ENCODE assay signal across 32 cellular contexts in genomic region chr13:22102237-22102636, GRCh38.
"Had no signal": no experiment of that assay in that cellular context is flagged by ENCODE, and none has a peak within 500 bp of the region (broad histone marks: within the 10 kb centered on the region; RNA-seq: fewer than 3 reads in every experiment).

No MANE protein-coding gene starts in this region.

- H3K27me3 Mint-ChIP-seq: activated CD4-positive, alpha-beta T cell treated with anti-CD3 and anti-CD28 coated beads, Interleukin-2, amount 10 ng/mL, durations not matched to agents 24 days and 14 days; activated CD8-positive, alpha-beta T cell treated with anti-CD3 and anti-CD28 coated beads for 36 hours; activated naive CD4-positive, alpha-beta T cell treated with anti-CD3 and anti-CD28 coated beads, Interleukin-2, amount 50 U/mL, for 24 hours; activated naive CD8-positive, alpha-beta T cell treated with anti-CD3 and anti-CD28 coated beads, Interleukin-2, amount 10 ng/mL, durations not matched to agents 7 days and 5 days; activated T-helper 17 cell treated with anti-CD3 and anti-CD28 coated beads, Interleukin-2, amount 50 U/mL, for 72 hours had no signal

- H3K4me1 ChIP-seq: Peyer's patch had no signal

- H3K27me3 ChIP-seq: Peyer's patch, SJSA1 had no signal

- H3K4me3 ChIP-seq: Peyer's patch, SJSA1 had no signal

- H3K9me3 ChIP-seq: Peyer's patch, SJSA1, SK-N-SH had no signal

- ATAC-seq: activated CD8-positive, alpha-beta T cell treated with anti-CD3 and anti-CD28 coated beads for 36 hours; activated T-cell treated with anti-CD3 and anti-CD28 coated beads, Interleukin-2, amount 50 U/mL, for 72 hours; activated T-helper 17 cell treated with anti-CD3 and anti-CD28 coated beads, Interleukin-2, amount 50 U/mL, for 72 hours; PC-3 had no signal

- H3K4me3 Mint-ChIP-seq: activated CD4-positive, alpha-beta T cell treated with anti-CD3 and anti-CD28 coated beads, Interleukin-2, amount 10 ng/mL, durations not matched to agents 24 days and 14 days; activated CD8-positive, alpha-beta T cell treated with anti-CD3 and anti-CD28 coated beads for 36 hours; activated naive CD4-positive, alpha-beta T cell treated with anti-CD3 and anti-CD28 coated beads, Interleukin-2, amount 50 U/mL, for 24 hours; activated naive CD8-positive, alpha-beta T cell treated with anti-CD3 and anti-CD28 coated beads, Interleukin-2, amount 10 ng/mL, durations not matched to agents 7 days and 5 days; activated T-cell treated with anti-CD3 and anti-CD28 coated beads, Interleukin-2, amount 50 U/mL, for 72 hours; activated T-helper 17 cell treated with anti-CD3 and anti-CD28 coated beads, Interleukin-2, amount 50 U/mL, for 72 hours; brain; T-helper 1 cell treated with Interleukin-12 subunit alpha and Interleukin-12 subunit beta and Interleukin-4 antibody, amounts not matched to agents 30 μg/mL and 1 μg/mL, for 36 hours; T-helper 2 cell treated with Interferon-gamma antibody and Interleukin-4, amounts not matched to agents 5 μg/mL and 100 μg/mL, for 36 hours had no signal

- H3K36me3 ChIP-seq: Peyer's patch, SJSA1 had no signal

- H3K27ac Mint-ChIP-seq: activated CD4-positive, alpha-beta T cell treated with anti-CD3 and anti-CD28 coated beads, Interleukin-2, amount 10 ng/mL, durations not matched to agents 24 days and 14 days; activated CD8-positive, alpha-beta T cell treated with anti-CD3 and anti-CD28 coated beads for 36 hours; activated naive CD4-positive, alpha-beta T cell treated with anti-CD3 and anti-CD28 coated beads, Interleukin-2, amount 50 U/mL, for 24 hours; activated naive CD8-positive, alpha-beta T cell treated with anti-CD3 and anti-CD28 coated beads, Interleukin-2, amount 10 ng/mL, durations not matched to agents 7 days and 5 days; activated T-cell treated with anti-CD3 and anti-CD28 coated beads, Interleukin-2, amount 50 U/mL, for 72 hours; activated T-helper 17 cell treated with anti-CD3 and anti-CD28 coated beads, Interleukin-2, amount 50 U/mL, for 72 hours; brain; T-helper 1 cell treated with Interleukin-12 subunit alpha and Interleukin-12 subunit beta and Interleukin-4 antibody, amounts not matched to agents 30 μg/mL and 1 μg/mL, for 36 hours; T-helper 2 cell treated with Interferon-gamma antibody and Interleukin-4, amounts not matched to agents 5 μg/mL and 100 μg/mL, for 36 hours had no signal

- H3K27ac ChIP-seq: Peyer's patch, SJSA1 had no signal

- DNase-seq: activated CD4-positive, alpha-beta T cell treated with anti-CD3 and anti-CD28 coated beads, Interleukin-2, amount 10 ng/mL, durations not matched to agents 24 days and 14 days; activated CD4-positive, alpha-beta T cell treated with anti-CD3 and anti-CD28 coated beads, Interleukin-2, amount 50 U/mL, for 4 hours; activated CD8-positive, alpha-beta T cell treated with anti-CD3 and anti-CD28 coated beads for 36 hours; activated effector memory CD4-positive, alpha-beta T cell treated with anti-CD3 and anti-CD28 coated beads, Interleukin-2, amount 50 U/mL, for 16 hours; activated naive CD4-positive, alpha-beta T cell; activated naive CD8-positive, alpha-beta T cell treated with anti-CD3 and anti-CD28 coated beads, Interleukin-2, amount 10 ng/mL, durations not matched to agents 7 days and 5 days; activated T-cell treated with anti-CD3 and anti-CD28 coated beads, Interleukin-2, amount 50 U/mL, for 1 hour; activated T-cell treated with anti-CD3 and anti-CD28 coated beads, Interleukin-2, amount 50 U/mL, for 72 hours; amygdala; caudate nucleus; Kasumi-1; MM.1S; MV-4-11; NCI-H1092; NCI-H1436 treated with DMSO at 0.1 percent for 48 hours; NCI-H1694 treated with DMSO at 0.1 percent for 48 hours; NCI-H2029; NCI-H345; NCI-H524 treated with DMSO at 0.1 percent for 48 hours; NCI-H748 treated with DMSO at 0.1 percent for 48 hours; NK-92 treated with Interleukin-12 subunit alpha and Interleukin-12 subunit beta, amount 100 ng/mL, for 24 hours; PC-3; Peyer's patch; RPMI8226; SHP77 treated with DMSO at 0.1 percent for 48 hours; SK-N-SH had no signal

- H3K36me3 Mint-ChIP-seq: activated naive CD4-positive, alpha-beta T cell treated with anti-CD3 and anti-CD28 coated beads, Interleukin-2, amount 50 U/mL, for 24 hours; brain had no signal

- H3K9me3 Mint-ChIP-seq: activated CD8-positive, alpha-beta T cell treated with anti-CD3 and anti-CD28 coated beads for 36 hours; brain; T-helper 2 cell treated with Interferon-gamma antibody and Interleukin-4, amounts not matched to agents 5 μg/mL and 100 μg/mL, for 36 hours had no signal
